ENCODE assay signal across 20 cellular contexts in genomic region chr17:82563318-82563717, GRCh38.
"Had no signal": no experiment of that assay in that cellular context is flagged by ENCODE, and none has a peak within 500 bp of the region (broad histone marks: within the 10 kb centered on the region; RNA-seq: fewer than 3 reads in every experiment).

No MANE protein-coding gene starts in this region.

- H3K27ac Mint-ChIP-seq: activated CD4-positive, alpha-beta memory T cell treated with anti-CD3 and anti-CD28 coated beads, Interleukin-2, amount 10 ng/mL, durations not matched to agents 7 days and 5 days; activated CD4-positive, alpha-beta T cell treated with anti-CD3 and anti-CD28 coated beads for 36 hours; activated CD8-positive, alpha-beta memory T cell treated with anti-CD3 and anti-CD28 coated beads, Interleukin-2, amount 10 ng/mL, durations not matched to agents 7 days and 5 days; activated T-helper 17 cell treated with anti-CD3 and anti-CD28 coated beads, Interleukin-2, amount 50 U/mL, for 72 hours; stimulated activated memory B cell treated with anti-CD40 and anti-IgM and Interleukin-4, amounts not matched to agents 10 μg/mL and 1 μg/mL and 100 μg/mL, for 72 hours; T-helper 1 cell treated with Interleukin-12 subunit alpha and Interleukin-12 subunit beta and Interleukin-4 antibody, amounts not matched to agents 30 μg/mL and 1 μg/mL, for 36 hours had no signal

- H3K4me3 ChIP-seq: esophagus muscularis mucosa, heart right ventricle, sigmoid colon, thyroid gland had no signal

- H3K9me3 Mint-ChIP-seq: activated CD4-positive, alpha-beta memory T cell treated with anti-CD3 and anti-CD28 coated beads, Interleukin-2, amount 10 ng/mL, durations not matched to agents 7 days and 5 days; activated T-helper 17 cell treated with anti-CD3 and anti-CD28 coated beads, Interleukin-2, amount 50 U/mL, for 72 hours; naive thymus-derived CD8-positive, alpha-beta T cell; stimulated activated memory B cell treated with anti-CD40 and anti-IgM and Interleukin-4, amounts not matched to agents 10 μg/mL and 1 μg/mL and 100 μg/mL, for 72 hours; T-helper 1 cell treated with Interleukin-12 subunit alpha and Interleukin-12 subunit beta and Interleukin-4 antibody, amounts not matched to agents 30 μg/mL and 1 μg/mL, for 36 hours had no signal

- H3K9me3 ChIP-seq: esophagus muscularis mucosa, heart right ventricle, neutrophil, sigmoid colon, thyroid gland had no signal

- H3K27me3 ChIP-seq: brain microvascular endothelial cell, esophagus muscularis mucosa, heart right ventricle, neutrophil, sigmoid colon, thyroid gland had no signal

- H3K27ac ChIP-seq: brain microvascular endothelial cell, esophagus muscularis mucosa, heart right ventricle, neutrophil, sigmoid colon, thyroid gland, WERI-Rb-1 had no signal

- DNase-seq: activated CD4-positive, alpha-beta memory T cell treated with anti-CD3 and anti-CD28 coated beads, Interleukin-2, amount 10 ng/mL, durations not matched to agents 7 days and 5 days; activated CD4-positive, alpha-beta T cell treated with anti-CD3 and anti-CD28 coated beads for 36 hours; activated CD8-positive, alpha-beta memory T cell treated with anti-CD3 and anti-CD28 coated beads, Interleukin-2, amount 10 ng/mL, durations not matched to agents 7 days and 5 days; activated naive CD4-positive, alpha-beta T cell; aorta; brain microvascular endothelial cell; central memory CD4-positive, alpha-beta T cell; effector CD8-positive, alpha-beta T cell; heart right ventricle; mesenchymal stem cell; naive thymus-derived CD8-positive, alpha-beta T cell; sigmoid colon; stimulated activated CD4-positive, alpha-beta T cell treated with anti-CD3 and anti-CD28 coated beads, Interleukin-4, amount 100 ng/mL, for 4 hours; thyroid gland; WERI-Rb-1 had no signal

- ATAC-seq: activated CD4-positive, alpha-beta T cell treated with anti-CD3 and anti-CD28 coated beads for 36 hours; activated CD8-positive, alpha-beta memory T cell treated with anti-CD3 and anti-CD28 coated beads, Interleukin-2, amount 10 ng/mL, durations not matched to agents 7 days and 5 days; activated T-helper 17 cell treated with anti-CD3 and anti-CD28 coated beads, Interleukin-2, amount 50 U/mL, for 72 hours; heart right ventricle; naive thymus-derived CD8-positive, alpha-beta T cell; stimulated activated memory B cell treated with anti-CD40 and anti-IgM and Interleukin-4, amounts not matched to agents 10 μg/mL and 1 μg/mL and 100 μg/mL, for 72 hours had no signal

- H3K27me3 Mint-ChIP-seq: activated CD4-positive, alpha-beta memory T cell treated with anti-CD3 and anti-CD28 coated beads, Interleukin-2, amount 10 ng/mL, durations not matched to agents 7 days and 5 days; activated CD4-positive, alpha-beta T cell treated with anti-CD3 and anti-CD28 coated beads for 36 hours; activated CD8-positive, alpha-beta memory T cell treated with anti-CD3 and anti-CD28 coated beads, Interleukin-2, amount 10 ng/mL, durations not matched to agents 7 days and 5 days; activated T-helper 17 cell treated with anti-CD3 and anti-CD28 coated beads, Interleukin-2, amount 50 U/mL, for 72 hours; naive thymus-derived CD8-positive, alpha-beta T cell; stimulated activated memory B cell treated with anti-CD40 and anti-IgM and Interleukin-4, amounts not matched to agents 10 μg/mL and 1 μg/mL and 100 μg/mL, for 72 hours had no signal

- H3K36me3 ChIP-seq: thyroid gland had no signal

- H3K4me3 Mint-ChIP-seq: activated CD4-positive, alpha-beta memory T cell treated with anti-CD3 and anti-CD28 coated beads, Interleukin-2, amount 10 ng/mL, durations not matched to agents 7 days and 5 days; activated CD4-positive, alpha-beta T cell treated with anti-CD3 and anti-CD28 coated beads for 36 hours; activated CD8-positive, alpha-beta memory T cell treated with anti-CD3 and anti-CD28 coated beads, Interleukin-2, amount 10 ng/mL, durations not matched to agents 7 days and 5 days; activated T-helper 17 cell treated with anti-CD3 and anti-CD28 coated beads, Interleukin-2, amount 50 U/mL, for 72 hours; naive thymus-derived CD8-positive, alpha-beta T cell; stimulated activated memory B cell treated with anti-CD40 and anti-IgM and Interleukin-4, amounts not matched to agents 10 μg/mL and 1 μg/mL and 100 μg/mL, for 72 hours; T-helper 1 cell treated with Interleukin-12 subunit alpha and Interleukin-12 subunit beta and Interleukin-4 antibody, amounts not matched to agents 30 μg/mL and 1 μg/mL, for 36 hours had no signal
